12 cellular contexts compared by ENCODE assay signal in genomic region chr13:99766641-99767045, GRCh38.
DNase-seq lines count a peak whose midpoint lies in the region; ATAC-seq and TF ChIP-seq lines count a peak whose summit lies in the region.
"Had no signal": no experiment of that assay in that cellular context is flagged by ENCODE, and none has a peak within 500 bp of the region (broad histone marks: within the 10 kb centered on the region; RNA-seq: fewer than 3 reads in every experiment).

No MANE protein-coding gene starts in this region.

- intact Hi-C loops in Caco-2 (cut with micrococcal nuclease; ENCODE audit: unreplicated experiment) = loop anchor here (5.0 kb wide), 2 partner anchors 151 to 211 kb away; no protein-coding TSS in a partner anchor

- no peak overlapping the region for H3K27ac Mint-ChIP-seq in Caco-2 (ENCODE audit: unreplicated experiment)
- no peak overlapping the region for H3K27ac Mint-ChIP-seq in activated T-cell treated with anti-CD3 and anti-CD28 coated beads, Interleukin-2, amount 50 U/mL, for 72 hours
- H3K27ac Mint-ChIP-seq: activated CD4-positive, alpha-beta memory T cell treated with anti-CD3 and anti-CD28 coated beads, Interleukin-2, amount 10 ng/mL, durations not matched to agents 7 days and 5 days; CD4-positive, alpha-beta T cell had no signal

- H3K9me3 Mint-ChIP-seq in Caco-2 (ENCODE audit: unreplicated experiment) = peaks cover 11% of the 10 kb centered on the region
- peaks cover 17 to 18% of the 10 kb centered on the region in 2 donors for H3K9me3 Mint-ChIP-seq in activated T-cell treated with anti-CD3 and anti-CD28 coated beads, Interleukin-2, amount 50 U/mL, for 72 hours

- no peaks in the 10 kb centered on the region for H3K4me1 Mint-ChIP-seq in Caco-2 (ENCODE audit: low read depth, unreplicated experiment)
- no peaks in the 10 kb centered on the region for H3K4me1 Mint-ChIP-seq in activated T-cell treated with anti-CD3 and anti-CD28 coated beads, Interleukin-2, amount 50 U/mL, for 72 hours (ENCODE audit: low read depth)
- H3K4me1 Mint-ChIP-seq: activated CD4-positive, alpha-beta memory T cell treated with anti-CD3 and anti-CD28 coated beads, Interleukin-2, amount 10 ng/mL, durations not matched to agents 7 days and 5 days had no signal

- ATAC-seq in activated T-cell treated with anti-CD3 and anti-CD28 coated beads, Interleukin-2, amount 50 U/mL, for 72 hours (replicated peaks in 1 of 2) = no peak

- H3K4me3 Mint-ChIP-seq in Caco-2 (ENCODE audit: unreplicated experiment) = no peak overlapping the region
- H3K4me3 Mint-ChIP-seq in activated T-cell treated with anti-CD3 and anti-CD28 coated beads, Interleukin-2, amount 50 U/mL, for 72 hours = no peak overlapping the region
- H3K4me3 Mint-ChIP-seq: activated CD4-positive, alpha-beta memory T cell treated with anti-CD3 and anti-CD28 coated beads, Interleukin-2, amount 10 ng/mL, durations not matched to agents 7 days and 5 days; CD4-positive, alpha-beta T cell had no signal

- peaks cover 6% of the 10 kb centered on the region; the same call in 1 of the 2 replicates for H3K9me3 ChIP-seq in Caco-2
- H3K9me3 ChIP-seq in HUES48 (ENCODE audit: control insufficient read depth, insufficient read depth, low read length) = no peaks in the 10 kb centered on the region

- TF ChIP-seq CTCF in Caco-2 (IDR thresholded peaks at IDR 0.05; ENCODE audit: insufficient read depth in 1 of 2, low read depth in 1 of 2, low read length in 1 of 2, severe bottlenecking in 1 of 2, unreplicated experiment in 1 of 2) = peak; percentile 27 to 32

- peak in 1 of 2 experiments; percentile 11 for DNase-seq in Caco-2
- peak; percentile 68 to 79 for DNase-seq in SHP77 (lab: John Stamatoyannopoulos, UW)
- peak; percentile 64 for DNase-seq in iPS-NIHi7 (ENCODE audit: extremely low spot score)
- DNase-seq in activated T-cell treated with anti-CD3 and anti-CD28 coated beads, Interleukin-2, amount 50 U/mL, for 72 hours = no peak
- DNase-seq in NAMALWA (ENCODE audit: low spot score) = no peak
- DNase-seq in activated effector memory CD4-positive, alpha-beta T cell treated with anti-CD3 and anti-CD28 coated beads, Interleukin-2, amount 50 U/mL, for 16 hours = no peak
- DNase-seq in stimulated activated CD8-positive, alpha-beta memory T cell treated with anti-CD3 and anti-CD28 coated beads, Interleukin-4, amount 100 ng/mL, for 48 hours = no peak
- DNase-seq: activated CD4-positive, alpha-beta memory T cell treated with anti-CD3 and anti-CD28 coated beads, Interleukin-2, amount 10 ng/mL, durations not matched to agents 7 days and 5 days; CD4-positive, alpha-beta T cell; Kasumi-1; NCI-H524 treated with DMSO at 0.1 percent for 48 hours had no signal

- H3K27me3 ChIP-seq in Caco-2 (replicated peaks; ENCODE audit: control insufficient read depth, insufficient read depth, low read length) = no peaks in the 10 kb centered on the region
- H3K27me3 ChIP-seq in HUES48 (ENCODE audit: control insufficient read depth, insufficient read depth, low read length) = no peaks in the 10 kb centered on the region

- H3K36me3 ChIP-seq in Caco-2 (ENCODE audit: control insufficient read depth, insufficient read depth, low read length) = no peaks in the 10 kb centered on the region
- no peaks in the 10 kb centered on the region for H3K36me3 ChIP-seq in HUES48 (ENCODE audit: control insufficient read depth, insufficient read depth, low read length)

- no peaks in the 10 kb centered on the region for H3K27me3 Mint-ChIP-seq in Caco-2 (ENCODE audit: insufficient read depth, unreplicated experiment)
- no peaks in the 10 kb centered on the region for H3K27me3 Mint-ChIP-seq in activated T-cell treated with anti-CD3 and anti-CD28 coated beads, Interleukin-2, amount 50 U/mL, for 72 hours (ENCODE audit: low read depth)
- H3K27me3 Mint-ChIP-seq: activated CD4-positive, alpha-beta memory T cell treated with anti-CD3 and anti-CD28 coated beads, Interleukin-2, amount 10 ng/mL, durations not matched to agents 7 days and 5 days; CD4-positive, alpha-beta T cell had no signal

- CTCF ChIA-PET in Caco-2 (lab: Charles Lee) = no interaction called here

- no peak overlapping the region for H3K9ac ChIP-seq in HUES48 (ENCODE audit: low read depth, low read length)

- no peaks in the 10 kb centered on the region for H3K4me1 ChIP-seq in Caco-2
- peaks cover 22% of the 10 kb centered on the region for H3K4me1 ChIP-seq in HUES48 (ENCODE audit: control insufficient read depth, insufficient read depth, low read length)

- peak overlapping the region; percentile 16 for H3K27ac ChIP-seq in HUES48 (ENCODE audit: low read depth, low read length)

- BruUV-seq in Caco-2 (replicated peaks; lab: Mats Ljungman, UMichigan) = no TSS peak

- no peak overlapping the region for H3K4me3 ChIP-seq in Caco-2 (ENCODE audit: low read depth, low read length)
- H3K4me3 ChIP-seq in HUES48 (ENCODE audit: low read depth, low read length) = no peak overlapping the region

- H3K36me3 Mint-ChIP-seq in Caco-2 (ENCODE audit: insufficient read depth, unreplicated experiment) = no peaks in the 10 kb centered on the region
- peaks cover 13 to 29% of the 10 kb centered on the region in 2 donors for H3K36me3 Mint-ChIP-seq in activated T-cell treated with anti-CD3 and anti-CD28 coated beads, Interleukin-2, amount 50 U/mL, for 72 hours (ENCODE audit: insufficient read depth in 2 of 2)

- POLR2A ChIA-PET in Caco-2 (lab: Charles Lee) = no interaction called here

Comparison
In these comparisons a context has a peak if more than half of its experiments do, and no peak if none do; other contexts are left out.
1. DNase-seq: peak in SHP77 (2 of 2) and iPS-NIHi7 (single experiment); none in activated T-cell treated with anti-CD3 and anti-CD28 coated beads, Interleukin-2, amount 50 U/mL, for 72 hours (0 of 2), NAMALWA (single experiment), activated effector memory CD4-positive, alpha-beta T cell treated with anti-CD3 and anti-CD28 coated beads, Interleukin-2, amount 50 U/mL, for 16 hours (single experiment) and stimulated activated CD8-positive, alpha-beta memory T cell treated with anti-CD3 and anti-CD28 coated beads, Interleukin-4, amount 100 ng/mL, for 48 hours (single experiment).